In genomic region chr15:36632196-36632595, GRCh38 we compare ENCODE assay signal across 11 cellular contexts. TPM values are rescaled to one million over a fixed set of nuclear protein-coding genes. Genes with fewer than 3 reads are reported as not detected.
DNase-seq lines count a peak whose midpoint lies in the region; FAIRE-seq and TF ChIP-seq lines count a peak whose summit lies in the region.
"Had no signal": no experiment of that assay in that cellular context is flagged by ENCODE, and none has a peak within 500 bp of the region (broad histone marks: within the 10 kb centered on the region; RNA-seq: fewer than 3 reads in every experiment).

No MANE protein-coding gene starts in this region.

- intact Hi-C loops in endothelial cell of umbilical vein (cut with micrococcal nuclease): no loop called here
- intact Hi-C loops in vagina (cut with DNase I): no loop called here

- CTCF ChIA-PET in endothelial cell of umbilical vein (lab: Charles Lee): no interaction called here

- BruUV-seq in endothelial cell of umbilical vein (replicated peaks; lab: Mats Ljungman, UMichigan): no TSS peak

- H2AFZ ChIP-seq in endothelial cell of umbilical vein (ENCODE audit: low read depth, low read length) (no peak overlapping the region), smooth muscle cell (ENCODE audit: low read depth) (no peak overlapping the region)

- H3K9me3 ChIP-seq in endothelial cell of umbilical vein (replicated peaks; ENCODE audit: control insufficient read depth, insufficient read depth, low read length) (no peaks in the 10 kb centered on the region), smooth muscle cell (replicated peaks; ENCODE audit: low read depth) (peaks cover 3% of the 10 kb centered on the region), vagina (peaks cover 5% of the 10 kb centered on the region)

- TF ChIP-seq CTCF in endothelial cell of umbilical vein (IDR thresholded peaks at IDR 0.05; ENCODE audit: extremely low read depth in 1 of 2, insufficient read depth in 1 of 2, low read depth in 1 of 2, low read length in 2 of 2): no peak
- no peak for TF ChIP-seq CTCF in smooth muscle cell (IDR thresholded peaks at IDR 0.05; ENCODE audit: borderline replicate concordance, insufficient read depth, poor library complexity, severe bottlenecking)
- TF ChIP-seq CTCF in vagina (IDR thresholded peaks at IDR 0.05): no peak

- dilution Hi-C loops in endothelial cell of umbilical vein (cut with MboI; ENCODE audit: extremely low pct_ligation_motif_present, low sequenced_read_pairs): no loop called here

- H3K36me3 ChIP-seq in endothelial cell of umbilical vein (ENCODE audit: control insufficient read depth in 2 of 2, extremely low read depth in 1 of 2, insufficient read depth in 2 of 2, low read length in 2 of 2): no peaks in the 10 kb centered on the region
- H3K36me3 ChIP-seq in smooth muscle cell (ENCODE audit: low read depth): peaks cover 7% of the 10 kb centered on the region
- H3K36me3 ChIP-seq in vagina: no peaks in the 10 kb centered on the region
- H3K36me3 ChIP-seq: ascending aorta had no signal

- H3K27me3 ChIP-seq in endothelial cell of umbilical vein (ENCODE audit: control insufficient read depth in 2 of 2, insufficient read depth in 2 of 2, low read length in 2 of 2) (no peaks in the 10 kb centered on the region), smooth muscle cell (ENCODE audit: low read depth) (no peaks in the 10 kb centered on the region), vagina (no peaks in the 10 kb centered on the region)
- H3K27me3 ChIP-seq: ascending aorta, gastroesophageal sphincter had no signal

- WGBS in smooth muscle cell (ENCODE audit: low lambda C conversion rate): 78% methylated on average over 2 of the region's 2 CpGs

- H3K27ac ChIP-seq in endothelial cell of umbilical vein (ENCODE audit: insufficient read depth, low read depth, low read length) (no peak overlapping the region), smooth muscle cell (ENCODE audit: low read depth) (peak overlapping the region; percentile 48), vagina (no peak overlapping the region)
- H3K27ac ChIP-seq: ascending aorta, gastroesophageal sphincter had no signal

- DNase-seq in DMS53 (lab: John Stamatoyannopoulos, UW) (peak; percentile 10), DMS53 treated with DMSO at 0.1 percent for 48 hours (lab: John Stamatoyannopoulos, UW; ENCODE audit: unreplicated experiment) (no peak), NOMO-1 treated with DMSO at 0.1 percent for 48 hours (lab: John Stamatoyannopoulos, UW; ENCODE audit: unreplicated experiment) (peak; percentile 27), endothelial cell of umbilical vein (ENCODE audit: low read depth, low spot score) (no peak), smooth muscle cell (lab: John Stamatoyannopoulos, UW; ENCODE audit: unreplicated experiment) (no peak), iPS-NIHi11 (ENCODE audit: low spot score) (no peak), vagina (ENCODE audit: extremely low spot score in 2 of 2) (no peak), NCI-H187 (lab: John Stamatoyannopoulos, UW) (no peak)

- FAIRE-seq in endothelial cell of umbilical vein (lab: Jason Lieb, UNC): no peak
- FAIRE-seq: A204.1 had no signal

- no peak overlapping the region for H3K4me3 ChIP-seq in endothelial cell of umbilical vein (replicated peaks in 1 of 3; ENCODE audit: insufficient read depth in 1 of 3, low read depth in 1 of 3, low read length in 3 of 3)
- H3K4me3 ChIP-seq in smooth muscle cell: no peak overlapping the region
- no peak overlapping the region for H3K4me3 ChIP-seq in vagina
- H3K4me3 ChIP-seq: ascending aorta, gastroesophageal sphincter had no signal

- H3K4me1 ChIP-seq in endothelial cell of umbilical vein (ENCODE audit: control insufficient read depth, extremely low read depth, insufficient read depth, low read length): no peaks in the 10 kb centered on the region
- H3K4me1 ChIP-seq in smooth muscle cell (ENCODE audit: low read depth): no peaks in the 10 kb centered on the region
- H3K4me1 ChIP-seq in vagina: no peaks in the 10 kb centered on the region
- H3K4me1 ChIP-seq: ascending aorta, gastroesophageal sphincter had no signal

- H4K20me1 ChIP-seq in endothelial cell of umbilical vein (replicated peaks; ENCODE audit: control insufficient read depth, extremely low read depth, insufficient read depth, low read length) (no peaks in the 10 kb centered on the region), smooth muscle cell (ENCODE audit: low read depth) (no peaks in the 10 kb centered on the region)

- H3K9me1 ChIP-seq in endothelial cell of umbilical vein (replicated peaks; ENCODE audit: control insufficient read depth, extremely low read depth, insufficient read depth, low read length): no peaks in the 10 kb centered on the region

- TF ChIP-seq POLR2A in endothelial cell of umbilical vein (IDR thresholded peaks at IDR 0.05; ENCODE audit: low read depth, low read length): no peak
- no peak for TF ChIP-seq POLR2A in vagina (IDR thresholded peaks at IDR 0.05)

- POLR2A ChIA-PET in endothelial cell of umbilical vein (lab: Charles Lee): no interaction called here

- no peak overlapping the region for H3K4me2 ChIP-seq in endothelial cell of umbilical vein (ENCODE audit: insufficient read depth, low read length)
- H3K4me2 ChIP-seq in smooth muscle cell: no peak overlapping the region

- H3K9ac ChIP-seq in endothelial cell of umbilical vein (replicated peaks; ENCODE audit: extremely low read depth, insufficient read depth, low read length): no peak overlapping the region
- H3K9ac ChIP-seq in smooth muscle cell (ENCODE audit: low read depth): no peak overlapping the region

- H3K79me2 ChIP-seq in endothelial cell of umbilical vein (ENCODE audit: control insufficient read depth, insufficient read depth, low read length) (no peaks in the 10 kb centered on the region), smooth muscle cell (ENCODE audit: low read depth) (peaks cover 64% of the 10 kb centered on the region)

- no peaks in the 10 kb centered on the region for H3F3A ChIP-seq in smooth muscle cell (ENCODE audit: low read depth)

TF ChIP-seq in endothelial cell of umbilical vein, 7 proteins besides CTCF, POLR2A, EP300 and RAD21:
- TF ChIP-seq GATA2 (IDR thresholded peaks at IDR 0.05; ENCODE audit: insufficient read depth, insufficient read length, low read depth, low read length) (no peak), JUN (IDR thresholded peaks at IDR 0.05; ENCODE audit: borderline replicate concordance, insufficient read depth, insufficient read length, low read depth) (peak; percentile 8)

RNA-seq across cellular contexts. Expression of gene CDIN1, which starts 52.8 kb away (rescaled TPM):
- total RNA-seq in endothelial cell of umbilical vein (8.9 and 11.0 TPM in 2 replicates), smooth muscle cell (21.0 and 24.8 TPM in 2 replicates), vagina (35.6 TPM)
- polyA plus RNA-seq in endothelial cell of umbilical vein (5.1 and 6.4 TPM in 2 replicates), smooth muscle cell (14.3 and 17.5 TPM in 2 replicates)
- 6.1 and 7.3 TPM in 2 replicates for polyA plus RNA-seq in endothelial cell of umbilical vein (2011; cell fraction: cytosol; rRNA removed)
- polyA plus RNA-seq in endothelial cell of umbilical vein (2011; cell fraction: nucleus; rRNA removed): 17.1 and 18.1 TPM in 2 replicates
- polyA plus RNA-seq in endothelial cell of umbilical vein (2012): 7.3 and 7.8 TPM in 2 replicates
- 18.8 and 27.7 TPM in 2 replicates for polyA minus RNA-seq in endothelial cell of umbilical vein
- 2.8 TPM for polyA minus RNA-seq in endothelial cell of umbilical vein (2011; cell fraction: cytosol; rRNA and poly(A)+ RNA removed)
- polyA minus RNA-seq in endothelial cell of umbilical vein (2011; cell fraction: nucleus; rRNA and poly(A)+ RNA removed): 33.1 and 40.8 TPM in 2 replicates

Comparison
In these comparisons a context has a peak if more than half of its experiments do, and no peak if none do; other contexts are left out.
1. DNase-seq: peak in DMS53 (single experiment) and NOMO-1 treated with DMSO at 0.1 percent for 48 hours (single experiment); none in DMS53 treated with DMSO at 0.1 percent for 48 hours (single experiment), endothelial cell of umbilical vein (single experiment), smooth muscle cell (single experiment), iPS-NIHi11 (single experiment), vagina (0 of 2) and NCI-H187 (0 of 2).